ENCODE assay signal across 17 cellular contexts in the genomic region with DNA sequence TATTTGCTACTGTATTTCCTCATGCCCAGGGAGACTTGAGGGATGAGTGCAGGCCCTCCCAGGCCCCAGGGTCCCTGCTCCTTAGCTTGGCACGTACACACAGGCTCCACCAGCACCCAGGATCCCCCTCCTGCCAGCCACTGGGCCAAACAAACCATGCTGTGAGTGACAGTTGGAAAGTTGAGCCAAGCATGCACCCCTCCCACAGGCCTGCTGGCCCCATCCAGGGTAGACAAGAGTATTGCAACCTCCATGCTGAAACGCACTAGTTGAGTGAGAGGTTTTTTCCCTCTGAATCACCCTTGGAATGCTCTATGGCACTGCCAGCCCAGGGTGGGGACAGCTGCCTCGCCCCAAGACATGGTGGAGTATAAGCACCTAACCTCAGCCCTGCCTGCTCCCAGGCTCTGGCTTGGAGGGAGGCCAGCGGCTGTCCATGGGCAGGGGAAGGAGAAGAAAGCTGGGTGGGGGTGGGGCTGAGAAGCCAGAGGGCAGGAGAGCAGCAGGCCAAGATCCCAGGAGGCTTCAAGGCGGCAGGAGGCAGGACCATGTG. TPM values are rescaled to one million over a fixed set of nuclear protein-coding genes. Genes with fewer than 3 reads are reported as not detected.
DNase-seq lines count a peak whose midpoint lies in the region; ATAC-seq, FAIRE-seq and TF ChIP-seq lines count a peak whose summit lies in the region.
"Had no signal": no experiment of that assay in that cellular context is flagged by ENCODE, and none has a peak within 500 bp of the region (broad histone marks: within the 10 kb centered on the region; RNA-seq: fewer than 3 reads in every experiment).

No MANE protein-coding gene starts in this region.

- DNase-seq in Calu3 (peak; percentile 46), RCC 7860 (ENCODE audit: low spot score) (peak; percentile 96), fibroblast of gingiva (ENCODE audit: low read depth) (peak; percentile 10), ovary (peak in 3 of 5 donors; percentile 40 to 50 (median 40)), natural killer cell (no peak), Kasumi-1 (lab: John Stamatoyannopoulos, UW) (no peak)
- no peak for DNase-seq in activated T-cell treated with anti-CD3 and anti-CD28 coated beads, Interleukin-2, amount 50 U/mL, for 4 hours
- no peak for DNase-seq in activated CD4-positive, alpha-beta T cell treated with anti-CD3 and anti-CD28 coated beads, Interleukin-2, amount 10 ng/mL, durations not matched to agents 24 days and 14 days
- DNase-seq: activated CD4-positive, alpha-beta T cell treated with anti-CD3 and anti-CD28 coated beads for 1 hour; activated naive CD4-positive, alpha-beta T cell treated with anti-CD3 and anti-CD28 coated beads for 36 hours; C1 segment of cervical spinal cord; effector CD4-positive, alpha-beta T cell; NCI-H2029; occipital lobe; SHP77 treated with DMSO at 0.1 percent for 48 hours had no signal

- H3K4me3 Mint-ChIP-seq in Calu3 (ENCODE audit: low read depth, unreplicated experiment) (peak overlapping the region; percentile 29), natural killer cell (no peak overlapping the region)
- H3K4me3 Mint-ChIP-seq in activated T-cell treated with anti-CD3 and anti-CD28 coated beads, Interleukin-2, amount 50 U/mL, for 4 hours: no peak overlapping the region
- no peak overlapping the region for H3K4me3 Mint-ChIP-seq in activated CD4-positive, alpha-beta T cell treated with anti-CD3 and anti-CD28 coated beads, Interleukin-2, amount 10 ng/mL, durations not matched to agents 24 days and 14 days
- H3K4me3 Mint-ChIP-seq: activated naive CD4-positive, alpha-beta T cell treated with anti-CD3 and anti-CD28 coated beads for 36 hours had no signal

- FAIRE-seq in RCC 7860 (lab: Jason Lieb, UNC): peak; percentile 95
- FAIRE-seq: H1 had no signal

- no peaks in the 10 kb centered on the region for H3K9me3 ChIP-seq in ovary
- H3K9me3 ChIP-seq: upper lobe of left lung had no signal

- ATAC-seq in activated T-cell treated with anti-CD3 and anti-CD28 coated beads, Interleukin-2, amount 50 U/mL, for 4 hours: no peak
- ATAC-seq in natural killer cell: no peak

- no TSS peak for BruUV-seq in Calu3 (replicated peaks; lab: Mats Ljungman, UMichigan)

- H3K9me3 Mint-ChIP-seq in Calu3 (ENCODE audit: low read depth, unreplicated experiment): no peaks in the 10 kb centered on the region
- no peaks in the 10 kb centered on the region for H3K9me3 Mint-ChIP-seq in activated T-cell treated with anti-CD3 and anti-CD28 coated beads, Interleukin-2, amount 50 U/mL, for 4 hours
- no peaks in the 10 kb centered on the region for H3K9me3 Mint-ChIP-seq in natural killer cell
- no peaks in the 10 kb centered on the region for H3K9me3 Mint-ChIP-seq in activated CD4-positive, alpha-beta T cell treated with anti-CD3 and anti-CD28 coated beads, Interleukin-2, amount 10 ng/mL, durations not matched to agents 24 days and 14 days
- H3K9me3 Mint-ChIP-seq: activated naive CD4-positive, alpha-beta T cell treated with anti-CD3 and anti-CD28 coated beads for 36 hours had no signal

- WGBS in ovary, 3 donors: 56 to 65% (median 58%) methylated on average over 5 of the region's 5 CpGs

- H3K36me3 Mint-ChIP-seq in Calu3 (ENCODE audit: insufficient read depth, unreplicated experiment): peaks cover 7% of the 10 kb centered on the region
- H3K36me3 Mint-ChIP-seq in activated T-cell treated with anti-CD3 and anti-CD28 coated beads, Interleukin-2, amount 50 U/mL, for 4 hours (ENCODE audit: insufficient read depth): no peaks in the 10 kb centered on the region
- H3K36me3 Mint-ChIP-seq in natural killer cell: no peaks in the 10 kb centered on the region
- no peaks in the 10 kb centered on the region for H3K36me3 Mint-ChIP-seq in activated CD4-positive, alpha-beta T cell treated with anti-CD3 and anti-CD28 coated beads, Interleukin-2, amount 10 ng/mL, durations not matched to agents 24 days and 14 days (ENCODE audit: low read depth)

- no peak for TF ChIP-seq EP300 in ovary (IDR thresholded peaks at IDR 0.05)

- H3K27me3 Mint-ChIP-seq in Calu3 (ENCODE audit: unreplicated experiment): no peaks in the 10 kb centered on the region
- H3K27me3 Mint-ChIP-seq in activated T-cell treated with anti-CD3 and anti-CD28 coated beads, Interleukin-2, amount 50 U/mL, for 4 hours (ENCODE audit: low read depth): peaks cover 5% of the 10 kb centered on the region
- peaks cover 0 to 6% of the 10 kb centered on the region in 2 donors for H3K27me3 Mint-ChIP-seq in natural killer cell (ENCODE audit: low read depth in 2 of 2)
- peaks cover 4% of the 10 kb centered on the region for H3K27me3 Mint-ChIP-seq in activated CD4-positive, alpha-beta T cell treated with anti-CD3 and anti-CD28 coated beads, Interleukin-2, amount 10 ng/mL, durations not matched to agents 24 days and 14 days

- peaks cover 23% of the 10 kb centered on the region for H3K4me1 Mint-ChIP-seq in Calu3 (ENCODE audit: low read depth, unreplicated experiment)
- no peaks in the 10 kb centered on the region for H3K4me1 Mint-ChIP-seq in activated T-cell treated with anti-CD3 and anti-CD28 coated beads, Interleukin-2, amount 50 U/mL, for 4 hours (ENCODE audit: low read depth)
- no peaks in the 10 kb centered on the region for H3K4me1 Mint-ChIP-seq in natural killer cell
- H3K4me1 Mint-ChIP-seq in activated CD4-positive, alpha-beta T cell treated with anti-CD3 and anti-CD28 coated beads, Interleukin-2, amount 10 ng/mL, durations not matched to agents 24 days and 14 days: no peaks in the 10 kb centered on the region

- H3K27me3 ChIP-seq in ovary: no peaks in the 10 kb centered on the region
- H3K27me3 ChIP-seq: upper lobe of left lung had no signal

- H3K4me3 ChIP-seq in ovary: no peak overlapping the region
- H3K4me3 ChIP-seq: upper lobe of left lung had no signal

- TF ChIP-seq CTCF in Calu3 (IDR thresholded peaks at IDR 0.05; ENCODE audit: unreplicated experiment) (no peak), ovary (IDR thresholded peaks at IDR 0.05) (no peak), natural killer cell (IDR thresholded peaks at IDR 0.05) (no peak)

- H3K4me1 ChIP-seq in ovary (ENCODE audit: insufficient read depth): peaks cover 27% of the 10 kb centered on the region

- intact Hi-C loops in Calu3 (cut with micrococcal nuclease; ENCODE audit: unreplicated experiment): loop anchor here (5.0 kb wide), 1 partner anchor 46 kb away; no protein-coding TSS in a partner anchor
- intact Hi-C loops in ovary (cut with DNase I): no loop called here
- intact Hi-C loops in natural killer cell (cut with micrococcal nuclease): no loop called here
- intact Hi-C loops in activated CD4-positive, alpha-beta T cell treated with anti-CD3 and anti-CD28 coated beads, Interleukin-2, amount 10 ng/mL, durations not matched to agents 24 days and 14 days (cut with micrococcal nuclease): no loop called here

- no peak overlapping the region for H3K27ac ChIP-seq in ovary

- H3K36me3 ChIP-seq in ovary: no peaks in the 10 kb centered on the region

- no peak for TF ChIP-seq POLR2A in ovary (IDR thresholded peaks at IDR 0.05)

- H3K27ac Mint-ChIP-seq in Calu3 (ENCODE audit: unreplicated experiment) (peak overlapping the region; percentile 67), natural killer cell (no peak overlapping the region)
- H3K27ac Mint-ChIP-seq in activated CD4-positive, alpha-beta T cell treated with anti-CD3 and anti-CD28 coated beads, Interleukin-2, amount 10 ng/mL, durations not matched to agents 24 days and 14 days: no peak overlapping the region
- H3K27ac Mint-ChIP-seq: activated naive CD4-positive, alpha-beta T cell treated with anti-CD3 and anti-CD28 coated beads for 36 hours had no signal

- CTCF ChIA-PET in Calu3 (lab: Charles Lee): interaction anchor here (0.5 to 0.7 kb wide), 2 partner anchors 9 to 77 kb away, joined by 3 to 4 read pairs; no protein-coding TSS in a partner anchor

RNA-seq across cellular contexts. Expression of a gene that starts 49.6 kb away (rescaled TPM):
- total RNA-seq in Calu3 (2022) (10.3 and 10.7 TPM in 2 replicates), ovary (10 to 100 TPM; 10.0 to 68.7 (median 30.3) TPM), natural killer cell (under 1 TPM; 0.42 to 0.75 (median 0.50) TPM)
- 10 to 100 TPM; 10.3 to 12.8 TPM for polyA plus RNA-seq in ovary
- under 1 TPM; 0.33 to 0.58 (median 0.56) TPM for total RNA-seq in activated T-cell treated with anti-CD3 and anti-CD28 coated beads, Interleukin-2, amount 50 U/mL, for 4 hours
- 0.66 and 0.77 TPM in 2 replicates for total RNA-seq in activated CD4-positive, alpha-beta T cell treated with anti-CD3 and anti-CD28 coated beads, Interleukin-2, amount 10 ng/mL, durations not matched to agents 24 days and 14 days

Comparison
In these comparisons a context has a peak if more than half of its experiments do, and no peak if none do; other contexts are left out.
1. DNase-seq: peak in Calu3 (single experiment), RCC 7860 (single experiment), fibroblast of gingiva (single experiment) and ovary (3 of 5); none in activated T-cell treated with anti-CD3 and anti-CD28 coated beads, Interleukin-2, amount 50 U/mL, for 4 hours (single experiment), natural killer cell (single experiment), Kasumi-1 (0 of 2) and activated CD4-positive, alpha-beta T cell treated with anti-CD3 and anti-CD28 coated beads, Interleukin-2, amount 10 ng/mL, durations not matched to agents 24 days and 14 days (single experiment).